Comparison of ENCODE assay signal across 10 cellular contexts in genomic region chr12:88553941-88554658, GRCh38. TPM values are rescaled to one million over a fixed set of nuclear protein-coding genes. Genes with fewer than 3 reads are reported as not detected.
DNase-seq lines count a peak whose midpoint lies in the region; ATAC-seq and TF ChIP-seq lines count a peak whose summit lies in the region.
"Had no signal": no experiment of that assay in that cellular context is flagged by ENCODE, and none has a peak within 500 bp of the region (broad histone marks: within the 10 kb centered on the region; RNA-seq: fewer than 3 reads in every experiment).

No MANE protein-coding gene starts in this region.

- H3K4me1 ChIP-seq in smooth muscle cell (ENCODE audit: low read depth): peaks cover 23% of the 10 kb centered on the region

- H4K20me1 ChIP-seq in smooth muscle cell (ENCODE audit: low read depth): no peaks in the 10 kb centered on the region

- no peak overlapping the region for H2AFZ ChIP-seq in smooth muscle cell (ENCODE audit: low read depth)

- no peak overlapping the region for H3K4me3 ChIP-seq in smooth muscle cell

- 35% methylated on average over 3 of the region's 3 CpGs for WGBS in smooth muscle cell (ENCODE audit: low lambda C conversion rate)

- H3K4me2 ChIP-seq in smooth muscle cell: peak overlapping the region; percentile 53

- H3K36me3 ChIP-seq in smooth muscle cell (ENCODE audit: low read depth): no peaks in the 10 kb centered on the region

- peak overlapping the region; percentile 17 for H3K27ac ChIP-seq in smooth muscle cell (ENCODE audit: low read depth)

- TF ChIP-seq CTCF in smooth muscle cell (IDR thresholded peaks at IDR 0.05; ENCODE audit: borderline replicate concordance, insufficient read depth, poor library complexity, severe bottlenecking): no peak

- H3K27me3 ChIP-seq in smooth muscle cell (ENCODE audit: low read depth): no peaks in the 10 kb centered on the region

- H3K9ac ChIP-seq in smooth muscle cell (ENCODE audit: low read depth): no peak overlapping the region

- DNase-seq in HEK293T (ENCODE audit: extremely low spot score) (peak; percentile 29), NCI-H82 treated with DMSO at 0.1 percent for 48 hours (lab: John Stamatoyannopoulos, UW; ENCODE audit: unreplicated experiment) (peak; percentile 87), fibroblast of the conjunctiva (ENCODE audit: low read depth) (peak; percentile 93), smooth muscle cell (lab: John Stamatoyannopoulos, UW; ENCODE audit: unreplicated experiment) (no peak), cerebellar cortex (ENCODE audit: low spot score) (no peak), T-helper 2 cell (no peak)
- DNase-seq: stimulated activated CD4-positive, alpha-beta T cell treated with anti-CD3 and anti-CD28 coated beads, Interleukin-1b, Interleukin-23, amount 100 ng/mL, for 48 hours had no signal

- H3F3A ChIP-seq in smooth muscle cell (ENCODE audit: low read depth): peaks cover 12% of the 10 kb centered on the region

- POLR2A ChIA-PET in HEK293T (lab: Yijun Ruan, JAX): interaction anchor here (2.2 kb wide), 1 partner anchor 26 kb away, joined by 9 read pairs; the partner anchor contains the start of gene KITLG

- no peaks in the 10 kb centered on the region for H3K9me3 ChIP-seq in smooth muscle cell (replicated peaks; ENCODE audit: low read depth)

- no peaks in the 10 kb centered on the region for H3K79me2 ChIP-seq in smooth muscle cell (ENCODE audit: low read depth)

- ATAC-seq in GM21717 (IDR thresholded peaks at IDR 0.05; ENCODE audit: unreplicated experiment) (no peak), HG02763 (IDR thresholded peaks at IDR 0.05; ENCODE audit: unreplicated experiment) (no peak)

- CTCF ChIA-PET in HEK293T (lab: Yijun Ruan, JAX): interaction anchor here (0.7 kb wide), 1 partner anchor 939 kb away, joined by 4 read pairs; no protein-coding TSS in a partner anchor

TF ChIP-seq in HEK293T, 16 proteins besides CTCF, POLR2A, EP300 and RAD21:
- TF ChIP-seq BHLHE40 (IDR thresholded peaks at IDR 0.05; ENCODE audit: borderline replicate concordance) (no peak), ZNF384 (IDR thresholded peaks at IDR 0.05) (no peak), SP1 (IDR thresholded peaks at IDR 0.05) (no peak), FOXA1 (IDR thresholded peaks at IDR 0.05) (no peak), NFRKB (IDR thresholded peaks at IDR 0.05) (no peak), PKNOX1 (IDR thresholded peaks at IDR 0.05) (no peak), CTBP1 (IDR thresholded peaks at IDR 0.05; ENCODE audit: borderline replicate concordance) (no peak), LEF1 (IDR thresholded peaks at IDR 0.05; ENCODE audit: borderline replicate concordance) (no peak), HDGF (IDR thresholded peaks at IDR 0.05; ENCODE audit: borderline replicate concordance) (no peak), SUZ12 (IDR thresholded peaks at IDR 0.05) (no peak), ELF4 (IDR thresholded peaks at IDR 0.05) (no peak), L3MBTL2 (conservative IDR thresholded peaks at IDR 0.05) (no peak), FOXK2 (IDR thresholded peaks at IDR 0.05) (no peak), ARNT (IDR thresholded peaks at IDR 0.05) (no peak), TARDBP (IDR thresholded peaks at IDR 0.05) (no peak), FOXM1 (IDR thresholded peaks at IDR 0.05; ENCODE audit: borderline replicate concordance) (no peak)

RNA-seq across cellular contexts. Expression of gene KITLG, which starts 26.2 kb away (rescaled TPM):
- 4.0 and 8.0 TPM in 2 replicates for total RNA-seq in smooth muscle cell
- 0.64 and 2.1 TPM in 2 replicates for polyA plus RNA-seq in smooth muscle cell
- total RNA-seq: OCI-LY7 had no signal

Comparison
In these comparisons a context has a peak if more than half of its experiments do, and no peak if none do; other contexts are left out.
1. DNase-seq: peak in HEK293T (single experiment), NCI-H82 treated with DMSO at 0.1 percent for 48 hours (single experiment) and fibroblast of the conjunctiva (single experiment); none in smooth muscle cell (single experiment), cerebellar cortex (single experiment) and T-helper 2 cell (0 of 5).